Comparison of ENCODE assay signal across 16 cellular contexts in genomic region chr6:32173051-32173727, GRCh38. TPM values are rescaled to one million over a fixed set of nuclear protein-coding genes. Genes with fewer than 3 reads are reported as not detected.
A peak's percentile ranks its signal among the peaks of the same experiment; 100 is the strongest.
DNase-seq lines count a peak whose midpoint lies in the region; ATAC-seq, FAIRE-seq and TF ChIP-seq lines count a peak whose summit lies in the region.
"Had no signal": no experiment of that assay in that cellular context is flagged by ENCODE, and none has a peak within 500 bp of the region (broad histone marks: within the 10 kb centered on the region; RNA-seq: fewer than 3 reads in every experiment).

No MANE protein-coding gene starts in this region.

- FAIRE-seq in GM19239 (lab: Jason Lieb, UNC): no peak
- FAIRE-seq: GM18507 had no signal

- POLR2A ChIA-PET in CD4-positive, alpha-beta T cell (lab: Charles Lee): interaction anchor here (1.0 kb wide), 1 partner anchor 27 kb away, joined by 4 read pairs; no protein-coding TSS in a partner anchor
- POLR2A ChIA-PET in naive thymus-derived CD8-positive, alpha-beta T cell (lab: Charles Lee): interaction anchor here (0.7 to 2.2 kb wide), 4 partner anchors 15 to 45 kb away, joined by 3 to 6 read pairs (median 3); partner anchors contain the start of gene ATF6B

- H3K27me3 ChIP-seq in CD4-positive, alpha-beta T cell (ENCODE audit: control insufficient read depth, insufficient read depth, low read length): no peaks in the 10 kb centered on the region
- no peaks in the 10 kb centered on the region for H3K27me3 ChIP-seq in dorsolateral prefrontal cortex

- intact Hi-C loops in CD4-positive, alpha-beta T cell (cut with DNase I, micrococcal nuclease): loop anchor here in 1 of 2 experiments (10.0 kb wide), 1 partner anchor 198 kb away; the partner anchor contains the start of gene DXO
- intact Hi-C loops in dorsolateral prefrontal cortex (cut with DNase I): no loop called here

- TF ChIP-seq CTCF in CD4-positive, alpha-beta T cell (IDR thresholded peaks at IDR 0.05): no peak
- no peak for TF ChIP-seq CTCF in HFFc6 (IDR thresholded peaks at IDR 0.05)
- no peak for TF ChIP-seq CTCF in brain (conservative IDR thresholded peaks at IDR 0.05)
- TF ChIP-seq CTCF in dorsolateral prefrontal cortex (IDR thresholded peaks at IDR 0.05 in 54 of 56, conservative IDR thresholded peaks at IDR 0.05 in 2 of 56; ENCODE audit: low read depth in 1 of 56, partially characterized antibody in 56 of 56): no peak

- ATAC-seq in CD4-positive, alpha-beta T cell (ENCODE audit: poor library complexity): no peak
- ATAC-seq in naive thymus-derived CD8-positive, alpha-beta T cell: no peak
- no peak for ATAC-seq in GM19395 (IDR thresholded peaks at IDR 0.05; ENCODE audit: unreplicated experiment)

- no peaks in the 10 kb centered on the region for H3K9me3 Mint-ChIP-seq in CD4-positive, alpha-beta T cell
- H3K9me3 Mint-ChIP-seq in HFFc6 (no peaks in the 10 kb centered on the region), brain (peaks cover 0 to 3% (median 0%) of the 10 kb centered on the region in 5 experiments)
- H3K9me3 Mint-ChIP-seq in naive thymus-derived CD8-positive, alpha-beta T cell: no peaks in the 10 kb centered on the region
- H3K9me3 Mint-ChIP-seq: IgD-negative memory B cell had no signal

- peaks cover 66% of the 10 kb centered on the region for H3K4me1 Mint-ChIP-seq in CD4-positive, alpha-beta T cell (ENCODE audit: low read depth)
- H3K4me1 Mint-ChIP-seq in HFFc6 (ENCODE audit: low read depth): peaks cover 80% of the 10 kb centered on the region
- peaks cover 51% of the 10 kb centered on the region for H3K4me1 Mint-ChIP-seq in brain
- peaks cover 45 to 74% (median 59%) of the 10 kb centered on the region in 4 donors for H3K4me1 Mint-ChIP-seq in naive thymus-derived CD8-positive, alpha-beta T cell

- no peak overlapping the region for H3K4me3 ChIP-seq in dorsolateral prefrontal cortex

- no peaks in the 10 kb centered on the region for H3K27me3 Mint-ChIP-seq in CD4-positive, alpha-beta T cell
- H3K27me3 Mint-ChIP-seq in HFFc6 (ENCODE audit: insufficient read depth) (peaks cover 7% of the 10 kb centered on the region), brain (peaks cover 4% of the 10 kb centered on the region)
- H3K27me3 Mint-ChIP-seq in naive thymus-derived CD8-positive, alpha-beta T cell: no peaks in the 10 kb centered on the region
- H3K27me3 Mint-ChIP-seq: IgD-negative memory B cell had no signal

- peaks cover 40% of the 10 kb centered on the region for H3K36me3 Mint-ChIP-seq in CD4-positive, alpha-beta T cell (ENCODE audit: low read depth)
- H3K36me3 Mint-ChIP-seq in HFFc6 (ENCODE audit: low read depth) (peaks cover 28% of the 10 kb centered on the region), brain (peaks cover 29% of the 10 kb centered on the region)
- H3K36me3 Mint-ChIP-seq in naive thymus-derived CD8-positive, alpha-beta T cell: peaks cover 0 to 26% (median 5%) of the 10 kb centered on the region in 3 donors

- no peak for DNase-seq in CD4-positive, alpha-beta T cell
- DNase-seq in HFFc6 (no peak), dorsolateral prefrontal cortex (no peak), GM19239 (ENCODE audit: insufficient read length, low spot score) (no peak)
- peak in 2 of 10 donors; percentile 13 to 41 for DNase-seq in naive thymus-derived CD8-positive, alpha-beta T cell
- DNase-seq in effector CD4-positive, alpha-beta T cell: no peak
- DNase-seq: anterior cingulate cortex, dermis blood vessel endothelial cell, GF-D8, NCI-H1436, NCI-H524 treated with DMSO at 0.1 percent for 48 hours, RPMI8226 had no signal

- H3K4me3 Mint-ChIP-seq in CD4-positive, alpha-beta T cell: peak overlapping the region; percentile 55
- H3K4me3 Mint-ChIP-seq in HFFc6 (no peak overlapping the region; the same call in 1 of the 2 replicates), brain (peak overlapping the region; percentile 17 to 91 (median 81))
- peak overlapping the region in 8 of 10 donors; percentile 19 to 97 (median 53) for H3K4me3 Mint-ChIP-seq in naive thymus-derived CD8-positive, alpha-beta T cell

- H3K27ac Mint-ChIP-seq in CD4-positive, alpha-beta T cell: peak overlapping the region; percentile 24
- H3K27ac Mint-ChIP-seq in HFFc6 (0 out of 2 replicates have a peak overlapping the region, but pooled peaks have one; percentile 3), brain (peak overlapping the region; percentile 0 to 86 (median 8))
- peak overlapping the region; percentile 18 to 87 (median 70) for H3K27ac Mint-ChIP-seq in naive thymus-derived CD8-positive, alpha-beta T cell

- no peaks in the 10 kb centered on the region for H3K9me3 ChIP-seq in CD4-positive, alpha-beta T cell (ENCODE audit: control insufficient read depth, low read length)

- no peak overlapping the region for H3K27ac ChIP-seq in CD4-positive, alpha-beta T cell (ENCODE audit: low read depth, low read length)
- H3K27ac ChIP-seq in dorsolateral prefrontal cortex: peak overlapping the region in 14 of 59 donors; percentile 1 to 67 (median 15)

- CTCF ChIA-PET in CD4-positive, alpha-beta T cell (lab: Charles Lee): no interaction called here

RNA-seq across cellular contexts. Expression of gene AGPAT1, which starts 2.7 kb away (rescaled TPM):
- total RNA-seq in CD4-positive, alpha-beta T cell: 10 to 100 TPM; 13.2 to 13.3 TPM
- total RNA-seq in HFFc6 (2021; fragmentation: NEBNext Ultra II Directional; extraction: Animal tissue kit (Norgen Biotek cat#: 25700)): 100 to 1,000 TPM in 5 of 6 experiments, 10 to 100 TPM in 1; 88.8 to 114 (median 104) TPM
- polyA plus RNA-seq in brain (ENCODE audit: insufficient read depth, low read depth, low replicate concordance): 199 TPM
- total RNA-seq in naive thymus-derived CD8-positive, alpha-beta T cell: 10 to 100 TPM; 27.5 to 28.6 TPM
- 10 to 100 TPM; 16.3 to 19.5 (median 19.1) TPM for polyA plus RNA-seq in naive thymus-derived CD8-positive, alpha-beta T cell
- total RNA-seq in dorsolateral prefrontal cortex: 100 to 1,000 TPM in 4 of 120 experiments, 10 to 100 TPM in 116; 58.7 to 102 (median 81.9) TPM

RNA-seq across cellular contexts. Expression of gene RNF5, which starts 5.0 kb away (rescaled TPM):
- total RNA-seq in CD4-positive, alpha-beta T cell: 1 to 10 TPM; 9.6 to 9.9 TPM
- total RNA-seq in HFFc6 (2021; fragmentation: NEBNext Ultra II Directional; extraction: Animal tissue kit (Norgen Biotek cat#: 25700)): 10 to 100 TPM; 30.0 to 37.4 (median 34.7) TPM
- polyA plus RNA-seq in brain (ENCODE audit: insufficient read depth, low read depth, low replicate concordance): 231 TPM
- 10 to 100 TPM; 38.6 to 40.0 TPM for total RNA-seq in naive thymus-derived CD8-positive, alpha-beta T cell
- 100 to 1,000 TPM; 102 to 117 (median 102) TPM for polyA plus RNA-seq in naive thymus-derived CD8-positive, alpha-beta T cell
- 10 to 100 TPM; 34.1 to 70.5 (median 51.5) TPM for total RNA-seq in dorsolateral prefrontal cortex

RNA-seq across cellular contexts. Expression of gene EGFL8, which starts 8.8 kb away (rescaled TPM):
- 10 to 100 TPM; 13.1 to 13.8 TPM for total RNA-seq in CD4-positive, alpha-beta T cell
- 1 to 10 TPM; 3.5 to 4.4 (median 3.7) TPM for total RNA-seq in HFFc6 (2021; fragmentation: NEBNext Ultra II Directional; extraction: Animal tissue kit (Norgen Biotek cat#: 25700))
- 11.5 TPM for polyA plus RNA-seq in brain (ENCODE audit: insufficient read depth, low read depth, low replicate concordance)
- 10 to 100 TPM; 29.3 to 30.1 TPM for total RNA-seq in naive thymus-derived CD8-positive, alpha-beta T cell
- under 1 TPM in 1 of 3 donors, not detected in 2; 0.61 TPM for polyA plus RNA-seq in naive thymus-derived CD8-positive, alpha-beta T cell
- total RNA-seq in dorsolateral prefrontal cortex: 10 to 100 TPM in 115 of 120 experiments, 1 to 10 TPM in 5; 8.7 to 37.5 (median 19.8) TPM
- polyA plus RNA-seq: IgD-negative memory B cell had no signal

RNA-seq across cellular contexts. Expression of gene AGER, which starts 10.9 kb away (rescaled TPM):
- 10 to 100 TPM; 23.5 to 27.0 TPM for total RNA-seq in CD4-positive, alpha-beta T cell
- total RNA-seq in HFFc6 (2021; fragmentation: NEBNext Ultra II Directional; extraction: Animal tissue kit (Norgen Biotek cat#: 25700)): 1 to 10 TPM; 6.2 to 7.6 (median 6.5) TPM
- polyA plus RNA-seq in brain (ENCODE audit: insufficient read depth, low read depth, low replicate concordance): 2.1 TPM
- 10 to 100 TPM; 56.0 to 60.3 TPM for total RNA-seq in naive thymus-derived CD8-positive, alpha-beta T cell
- polyA plus RNA-seq in naive thymus-derived CD8-positive, alpha-beta T cell: 1 to 10 TPM in 1 of 3 donors, under 1 TPM in 2; 0.09 to 1.9 (median 0.25) TPM
- 10 to 100 TPM in 1 of 120 experiments, 1 to 10 TPM in 119; 1.6 to 11.4 (median 5.2) TPM for total RNA-seq in dorsolateral prefrontal cortex

RNA-seq across cellular contexts. Expression of gene PBX2, which starts 16.8 kb away (rescaled TPM):
- total RNA-seq in CD4-positive, alpha-beta T cell: 10 to 100 TPM; 62.0 to 65.6 TPM
- 10 to 100 TPM; 50.7 to 61.4 (median 56.2) TPM for total RNA-seq in HFFc6 (2021; fragmentation: NEBNext Ultra II Directional; extraction: Animal tissue kit (Norgen Biotek cat#: 25700))
- polyA plus RNA-seq in brain (ENCODE audit: insufficient read depth, low read depth, low replicate concordance): 44.9 TPM
- total RNA-seq in naive thymus-derived CD8-positive, alpha-beta T cell: 100 to 1,000 TPM; 173 to 174 TPM
- polyA plus RNA-seq in naive thymus-derived CD8-positive, alpha-beta T cell: 1 to 10 TPM; 1.6 to 2.2 (median 2.0) TPM
- 10 to 100 TPM; 42.9 to 89.4 (median 59.4) TPM for total RNA-seq in dorsolateral prefrontal cortex

Comparison
In these comparisons a context has a peak if more than half of its experiments do, and no peak if none do; other contexts are left out.
1. H3K27ac Mint-ChIP-seq: peak in every context shown above with its lines; median percentile 70 in naive thymus-derived CD8-positive, alpha-beta T cell; 24 in CD4-positive, alpha-beta T cell; 8 in brain; 3 in HFFc6.